ENCODE assay signal across 8 cellular contexts in genomic region chr14:67704484-67705089, GRCh38. TPM values are rescaled to one million over a fixed set of nuclear protein-coding genes. Genes with fewer than 3 reads are reported as not detected.
DNase-seq lines count a peak whose midpoint lies in the region; ATAC-seq, FAIRE-seq and TF ChIP-seq lines count a peak whose summit lies in the region.

No MANE protein-coding gene starts in this region.

- H3K4me3 ChIP-seq in A549 (no peak overlapping the region), colonic mucosa (no peak overlapping the region), left lung (no peak overlapping the region), tibial nerve (no peak overlapping the region)

- 1% methylated on average over 3 of the region's 3 CpGs for WGBS in A549 (ENCODE audit: missing lambda C conversion rate)
- 0 to 1% methylated on average over 3 of the region's 3 CpGs for WGBS in tibial nerve, 2 donors

- TF ChIP-seq EP300 in A549 (IDR thresholded peaks at IDR 0.05): no peak
- no peak for TF ChIP-seq EP300 in tibial nerve (IDR thresholded peaks at IDR 0.05)

- H3K4me1 ChIP-seq in A549: peaks cover 28% of the 10 kb centered on the region
- H3K4me1 ChIP-seq in colonic mucosa: no peaks in the 10 kb centered on the region
- peaks cover 0 to 14% of the 10 kb centered on the region in 2 donors for H3K4me1 ChIP-seq in left lung
- H3K4me1 ChIP-seq in tibial nerve: peaks cover 0 to 8% (median 0%) of the 10 kb centered on the region in 4 donors

- intact Hi-C loops in colonic mucosa (cut with DNase I): loop anchor here (2.0 to 10.0 kb wide), 3 partner anchors 120 to 280 kb away; no protein-coding TSS in a partner anchor
- intact Hi-C loops in left lung (cut with DNase I): no loop called here

- DNase-seq in A549 (ENCODE audit: low read depth in 1 of 2, low spot score in 1 of 2): peak; percentile 73 to 74
- peak; percentile 24 for DNase-seq in GM04504 (ENCODE audit: low read depth)
- DNase-seq in NCI-H1092 (lab: John Stamatoyannopoulos, UW): peak; percentile 35
- peak; percentile 49 for DNase-seq in SHP77 treated with DMSO at 0.1 percent for 48 hours (lab: John Stamatoyannopoulos, UW)
- peak; percentile 40 for DNase-seq in colonic mucosa
- no peak for DNase-seq in left lung
- DNase-seq in tibial nerve (ENCODE audit: low spot score in 2 of 2): peak in 1 of 2 donors; percentile 44

- H3K36me3 ChIP-seq in colonic mucosa: no peaks in the 10 kb centered on the region
- H3K36me3 ChIP-seq in left lung: no peaks in the 10 kb centered on the region
- no peaks in the 10 kb centered on the region for H3K36me3 ChIP-seq in tibial nerve

- ATAC-seq in A549 (peak; percentile 93 to 99), left lung (peak; percentile 97), HG02678 (IDR thresholded peaks at IDR 0.05; ENCODE audit: unreplicated experiment) (no peak)

- peak; percentile 91 for TF ChIP-seq RAD21 in A549 (conservative IDR thresholded peaks at IDR 0.05 in 1 of 2, IDR thresholded peaks at IDR 0.05 in 1 of 2)

- POLR2A ChIA-PET in A549 (lab: Yijun Ruan, JAX): interaction anchor here (1.0 to 2.0 kb wide), 5 partner anchors 9 to 122 kb away, joined by 3 to 22 read pairs (median 5); partner anchors contain the start of genes RDH11 and VTI1B

- H3K9me3 ChIP-seq in A549 (peaks cover 6% of the 10 kb centered on the region; the same call in 1 of the 3 replicates), colonic mucosa (no peaks in the 10 kb centered on the region), left lung (peaks cover 0 to 7% of the 10 kb centered on the region in 2 donors), tibial nerve (no peaks in the 10 kb centered on the region)

- TF ChIP-seq POLR2A in A549 (IDR thresholded peaks at IDR 0.05; ENCODE audit: low read length) (no peak), tibial nerve (IDR thresholded peaks at IDR 0.05) (no peak)

- TF ChIP-seq CTCF in A549 (IDR thresholded peaks at IDR 0.05) (peak; percentile 94), colonic mucosa (IDR thresholded peaks at IDR 0.05) (peak; percentile 52), left lung (IDR thresholded peaks at IDR 0.05) (peak; percentile 52 to 64), tibial nerve (IDR thresholded peaks at IDR 0.05) (peak; percentile 57 to 78 (median 65))

- H3K4me2 ChIP-seq in A549: peak overlapping the region; percentile 29

- no peak overlapping the region for H3K9ac ChIP-seq in colonic mucosa (ENCODE audit: low read depth in 2 of 2, low read length in 2 of 2)

- no peaks in the 10 kb centered on the region for H3K27me3 ChIP-seq in colonic mucosa
- H3K27me3 ChIP-seq in left lung: no peaks in the 10 kb centered on the region
- H3K27me3 ChIP-seq in tibial nerve: no peaks in the 10 kb centered on the region

- peak; percentile 18 for FAIRE-seq in A549 (lab: Jason Lieb, UNC)

- H3K27ac ChIP-seq in A549: peak overlapping the region; percentile 19 to 53; a peak in 2 of 6 replicates
- H3K27ac ChIP-seq in colonic mucosa: no peak overlapping the region
- H3K27ac ChIP-seq in left lung: no peak overlapping the region
- H3K27ac ChIP-seq in tibial nerve: peak overlapping the region in 2 of 4 donors; percentile 6 to 58

- CTCF ChIA-PET in A549 (lab: Yijun Ruan, JAX): interaction anchor here (0.6 to 6.9 kb wide), 79 partner anchors 10 to 1345 kb away, joined by 3 to 267 read pairs (median 4); partner anchors contain the start of genes ARG2, ATP6V1D, EIF2S1 and PIGH

TF ChIP-seq in A549, 52 proteins besides CTCF, POLR2A, EP300 and RAD21:
- peak; percentile 74 for TF ChIP-seq SMC3 (IDR thresholded peaks at IDR 0.05)
- no peak for TF ChIP-seq EHF (CRISPR knock-in tag; IDR thresholded peaks at IDR 0.05)

RNA-seq across cellular contexts. Expression of gene RDH12, which starts 2.9 kb away (rescaled TPM):
- polyA plus RNA-seq in A549 (2011; rRNA removed) (0.12 and 0.20 TPM in 2 replicates), A549 (2017; fragmentation: RNase III; extraction: RNeasy Plus Mini Kit Qiagen cat#74134 plus additional on column Dnase treatment) (0.05 to 0.14 TPM (median 0.09 TPM) in 3 replicates)
- polyA plus RNA-seq in A549 (2012; cell fraction: cytosol; rRNA removed): 0.03 and 0.06 TPM in 2 replicates
- polyA plus RNA-seq in A549 (2012; cell fraction: nucleus; rRNA removed): 0.08 and 0.12 TPM in 2 replicates
- 0.15 and 0.29 TPM in 2 replicates for polyA minus RNA-seq in A549 (2011; rRNA and poly(A)+ RNA removed)
- total RNA-seq in colonic mucosa (not detected), left lung (under 1 TPM; 0.12 to 0.16 TPM), tibial nerve (not detected)

RNA-seq across cellular contexts. Expression of gene RDH11, which starts 9.0 kb away (rescaled TPM):
- 132 and 146 TPM in 2 replicates for polyA plus RNA-seq in A549 (2011; rRNA removed)
- polyA plus RNA-seq in A549 (2012; cell fraction: cytosol; rRNA removed): 50.1 and 61.0 TPM in 2 replicates
- polyA plus RNA-seq in A549 (2012; cell fraction: nucleus; rRNA removed): 51.6 and 59.5 TPM in 2 replicates
- polyA plus RNA-seq in A549 (2017; fragmentation: RNase III; extraction: RNeasy Plus Mini Kit Qiagen cat#74134 plus additional on column Dnase treatment): 62.1 to 85.7 TPM (median 83.8 TPM) in 3 replicates
- 136 and 139 TPM in 2 replicates for polyA minus RNA-seq in A549 (2011; rRNA and poly(A)+ RNA removed)
- 10 to 100 TPM; 60.0 to 81.7 TPM for total RNA-seq in colonic mucosa
- 10 to 100 TPM; 69.0 to 97.1 TPM for total RNA-seq in left lung
- 10 to 100 TPM; 24.0 to 48.8 (median 34.9) TPM for total RNA-seq in tibial nerve

RNA-seq across cellular contexts. Expression of gene VTI1B, which starts 30.2 kb away (rescaled TPM):
- polyA plus RNA-seq in A549 (2011; rRNA removed) (77.2 and 102 TPM in 2 replicates), A549 (2017; fragmentation: RNase III; extraction: RNeasy Plus Mini Kit Qiagen cat#74134 plus additional on column Dnase treatment) (77.5 to 89.1 TPM (median 81.9 TPM) in 3 replicates)
- polyA plus RNA-seq in A549 (2012; cell fraction: cytosol; rRNA removed): 35.2 and 38.6 TPM in 2 replicates
- polyA plus RNA-seq in A549 (2012; cell fraction: nucleus; rRNA removed): 6.8 and 10.1 TPM in 2 replicates
- 42.7 and 47.2 TPM in 2 replicates for polyA minus RNA-seq in A549 (2011; rRNA and poly(A)+ RNA removed)
- total RNA-seq in colonic mucosa (100 to 1,000 TPM; 116 to 121 TPM), left lung (100 to 1,000 TPM in 1 of 2 donors, 10 to 100 TPM in 1; 97.6 to 123 TPM), tibial nerve (100 to 1,000 TPM in 3 of 4 donors, 10 to 100 TPM in 1; 66.1 to 123 (median 103) TPM)

Comparison
In these comparisons a context has a peak if more than half of its experiments do, and no peak if none do; other contexts are left out.
1. DNase-seq: peak in A549 (2 of 2), GM04504 (single experiment), NCI-H1092 (single experiment), SHP77 treated with DMSO at 0.1 percent for 48 hours (single experiment) and colonic mucosa (single experiment); none in left lung (0 of 2).
2. H3K27ac ChIP-seq: peak in A549 (2 of 2); none in colonic mucosa (single experiment) and left lung (0 of 2).
3. Peak in every context shown above with its lines, with median percentiles within 50 percentile points of each other: CTCF ChIP-seq.